In genomic region chr3:60890226-60890625, GRCh38 we compare ENCODE assay signal across 16 cellular contexts.
DNase-seq lines count a peak whose midpoint lies in the region; ATAC-seq and TF ChIP-seq lines count a peak whose summit lies in the region.
"Had no signal": no experiment of that assay in that cellular context is flagged by ENCODE, and none has a peak within 500 bp of the region (broad histone marks: within the 10 kb centered on the region; RNA-seq: fewer than 3 reads in every experiment).

No MANE protein-coding gene starts in this region.

- intact Hi-C loops in PC-3 (cut with micrococcal nuclease), result no loop called here
- intact Hi-C loops in activated CD4-positive, alpha-beta T cell treated with anti-CD3 and anti-CD28 coated beads, Interleukin-2, amount 10 ng/mL, durations not matched to agents 24 days and 14 days (cut with micrococcal nuclease), result no loop called here

- H3K4me3 ChIP-seq in PC-3 (ENCODE audit: low read length), result no peak overlapping the region
- H3K4me3 ChIP-seq: BLaER1 treated with 17β-estradiol and CSF1 and Interleukin-3, amounts not matched to agents 10 nM and 100 nM had no signal

- 0 out of 2 replicates have a peak overlapping the region, but pooled peaks have one; percentile 6 for H3K27ac ChIP-seq in PC-3 (ENCODE audit: low read length)
- H3K27ac ChIP-seq: BLaER1 treated with 17β-estradiol and CSF1 and Interleukin-3, amounts not matched to agents 10 nM and 100 nM had no signal

- TF ChIP-seq CTCF in PC-3 (conservative IDR thresholded peaks at IDR 0.05; ENCODE audit: low read depth, low read length) (no peak), GM13977 (IDR thresholded peaks at IDR 0.05; ENCODE audit: extremely low read depth, insufficient read depth, missing control alignments) (no peak)

- H3K27me3 Mint-ChIP-seq in activated CD4-positive, alpha-beta T cell treated with anti-CD3 and anti-CD28 coated beads, Interleukin-2, amount 10 ng/mL, durations not matched to agents 24 days and 14 days, result no peaks in the 10 kb centered on the region
- H3K27me3 Mint-ChIP-seq: CD4-positive, CD25-positive, alpha-beta regulatory T cell had no signal

- no peak overlapping the region for H3K9ac ChIP-seq in PC-3 (ENCODE audit: low read length)
- H3K9ac ChIP-seq: BLaER1 treated with 17β-estradiol and CSF1 and Interleukin-3, amounts not matched to agents 10 nM and 100 nM had no signal

- ATAC-seq in PC-3 (peak; percentile 31; the same call in 1 of the 2 replicates), esophagus mucosa (peak; percentile 36)

- in situ Hi-C loops in GM13977 (cut with MboI; ENCODE audit: low pct_unique_long_range_greater_than_20kb, low sequenced_read_pairs, unreplicated experiment), result no loop called here

- DNase-seq in Daoy (ENCODE audit: low read depth) (peak; percentile 0), PC-3 (peak; percentile 45), mucosa of gallbladder (ENCODE audit: low spot score) (peak; percentile 68), GM13977 (ENCODE audit: low spot score) (no peak), T-helper 2 cell (no peak), DMS 273 treated with DMSO at 0.1 percent for 48 hours (lab: John Stamatoyannopoulos, UW) (no peak)
- DNase-seq in activated CD4-positive, alpha-beta T cell treated with anti-CD3 and anti-CD28 coated beads, Interleukin-2, amount 10 ng/mL, durations not matched to agents 24 days and 14 days, result no peak
- DNase-seq: ACHN; Calu3; CD4-positive, CD25-positive, alpha-beta regulatory T cell; DMS79; EL; HCEC 1CT; HFFc6 had no signal

- H3K9me2 ChIP-seq in PC-3 (replicated peaks; ENCODE audit: low read length), result no peaks in the 10 kb centered on the region; the same call in 1 of the 2 replicates

- POLR2A ChIA-PET in PC-3 (lab: Charles Lee; ENCODE audit: unreplicated experiment), result no interaction called here

- H3K4me2 ChIP-seq in PC-3 (ENCODE audit: low read length), result 0 out of 2 replicates have a peak overlapping the region, but pooled peaks have one; percentile 3
- H3K4me2 ChIP-seq: BLaER1 treated with 17β-estradiol and CSF1 and Interleukin-3, amounts not matched to agents 10 nM and 100 nM had no signal

- peaks cover 19% of the 10 kb centered on the region for H3K4me1 ChIP-seq in PC-3 (ENCODE audit: insufficient read depth, low read length)
- H3K4me1 ChIP-seq: BLaER1 treated with 17β-estradiol and CSF1 and Interleukin-3, amounts not matched to agents 10 nM and 100 nM had no signal

- H3K79me2 ChIP-seq in PC-3 (ENCODE audit: low read length), result no peaks in the 10 kb centered on the region

- no peaks in the 10 kb centered on the region for H3K9me3 ChIP-seq in PC-3 (ENCODE audit: low read length)
- H3K9me3 ChIP-seq: BLaER1 treated with 17β-estradiol and CSF1 and Interleukin-3, amounts not matched to agents 10 nM and 100 nM had no signal

- no peak overlapping the region for H3K27ac Mint-ChIP-seq in activated CD4-positive, alpha-beta T cell treated with anti-CD3 and anti-CD28 coated beads, Interleukin-2, amount 10 ng/mL, durations not matched to agents 24 days and 14 days
- H3K27ac Mint-ChIP-seq: CD4-positive, CD25-positive, alpha-beta regulatory T cell; HFFc6 had no signal

- CTCF ChIA-PET in PC-3 (lab: Charles Lee), result no interaction called here

- H3K4me1 Mint-ChIP-seq in activated CD4-positive, alpha-beta T cell treated with anti-CD3 and anti-CD28 coated beads, Interleukin-2, amount 10 ng/mL, durations not matched to agents 24 days and 14 days, result no peaks in the 10 kb centered on the region
- H3K4me1 Mint-ChIP-seq: CD4-positive, CD25-positive, alpha-beta regulatory T cell had no signal

- BruUV-seq in PC-3 (replicated peaks; lab: Mats Ljungman, UMichigan), result no TSS peak

- H4K20me1 ChIP-seq in PC-3 (ENCODE audit: low read length), result no peaks in the 10 kb centered on the region
- H4K20me1 ChIP-seq: BLaER1 treated with 17β-estradiol and CSF1 and Interleukin-3, amounts not matched to agents 10 nM and 100 nM had no signal

- peaks cover 10% of the 10 kb centered on the region for H3K9me3 Mint-ChIP-seq in activated CD4-positive, alpha-beta T cell treated with anti-CD3 and anti-CD28 coated beads, Interleukin-2, amount 10 ng/mL, durations not matched to agents 24 days and 14 days

- H3K4me3 Mint-ChIP-seq in activated CD4-positive, alpha-beta T cell treated with anti-CD3 and anti-CD28 coated beads, Interleukin-2, amount 10 ng/mL, durations not matched to agents 24 days and 14 days, result no peak overlapping the region
- H3K4me3 Mint-ChIP-seq: CD4-positive, CD25-positive, alpha-beta regulatory T cell; HFFc6 had no signal

- no peak overlapping the region for H2AFZ ChIP-seq in PC-3 (ENCODE audit: low read length)

- H3K36me3 Mint-ChIP-seq in activated CD4-positive, alpha-beta T cell treated with anti-CD3 and anti-CD28 coated beads, Interleukin-2, amount 10 ng/mL, durations not matched to agents 24 days and 14 days (ENCODE audit: low read depth), result no peaks in the 10 kb centered on the region
- H3K36me3 Mint-ChIP-seq: CD4-positive, CD25-positive, alpha-beta regulatory T cell had no signal

- no peaks in the 10 kb centered on the region for H3K36me3 ChIP-seq in PC-3 (ENCODE audit: low read depth, low read length)
- H3K36me3 ChIP-seq: BLaER1 treated with 17β-estradiol and CSF1 and Interleukin-3, amounts not matched to agents 10 nM and 100 nM had no signal

- no peaks in the 10 kb centered on the region for H3K27me3 ChIP-seq in PC-3 (ENCODE audit: low read length)
- H3K27me3 ChIP-seq: BLaER1 treated with 17β-estradiol and CSF1 and Interleukin-3, amounts not matched to agents 10 nM and 100 nM had no signal

- no peaks in the 10 kb centered on the region for H3F3A ChIP-seq in PC-3 (ENCODE audit: low read length, unreplicated experiment)

Comparison
In these comparisons a context has a peak if more than half of its experiments do, and no peak if none do; other contexts are left out.
1. DNase-seq: peak in Daoy (single experiment), PC-3 (single experiment) and mucosa of gallbladder (single experiment); none in GM13977 (single experiment), activated CD4-positive, alpha-beta T cell treated with anti-CD3 and anti-CD28 coated beads, Interleukin-2, amount 10 ng/mL, durations not matched to agents 24 days and 14 days (single experiment), T-helper 2 cell (0 of 5) and DMS 273 treated with DMSO at 0.1 percent for 48 hours (single experiment).